1 cellular context compared by ENCODE assay signal in genomic region chr3:14431556-14431927, GRCh38.
TF ChIP-seq lines count a peak whose summit lies in the region.

No MANE protein-coding gene starts in this region.

TF ChIP-seq in K562, 482 proteins besides CTCF, POLR2A, EP300 and RAD21 (continued from another document and continues in another):
- TF ChIP-seq ZNF518B (CRISPR knock-in tag; IDR thresholded peaks at IDR 0.05) (no peak), TCF7 (IDR thresholded peaks at IDR 0.05; ENCODE audit: borderline replicate concordance) (no peak), SLC30A9 (CRISPR knock-in tag; IDR thresholded peaks at IDR 0.05) (no peak), ZBTB5 (IDR thresholded peaks at IDR 0.05) (0 out of 2 replicates have a peak, but pooled peaks have one; percentile 8), MYC (IDR thresholded peaks at IDR 0.05; ENCODE audit: low read depth, low read length) (no peak), MYC (CRISPR knock-in tag; IDR thresholded peaks at IDR 0.05; ENCODE audit: borderline replicate concordance, low read depth) (no peak), ZNF253 (CRISPR knock-in tag; conservative IDR thresholded peaks at IDR 0.05) (0 out of 2 replicates have a peak, but pooled peaks have one; percentile 20), THAP12 (CRISPR knock-in tag; IDR thresholded peaks at IDR 0.05) (0 out of 2 replicates have a peak, but pooled peaks have one; percentile 49), PHTF2 (CRISPR knock-in tag; IDR thresholded peaks at IDR 0.05) (no peak), ZNF212 (CRISPR knock-in tag; IDR thresholded peaks at IDR 0.05) (no peak), NELFE (IDR thresholded peaks at IDR 0.05; ENCODE audit: insufficient read depth, insufficient read length) (no peak), NFXL1 (CRISPR knock-in tag; IDR thresholded peaks at IDR 0.05) (no peak), KDM4B (IDR thresholded peaks at IDR 0.05; ENCODE audit: borderline replicate concordance in 2 of 2, low read depth in 1 of 2) (no peak), NCOA1 (IDR thresholded peaks at IDR 0.05; ENCODE audit: low read depth) (0 out of 2 replicates have a peak, but pooled peaks have one; percentile 27), SPI1 (IDR thresholded peaks at IDR 0.05; ENCODE audit: borderline replicate concordance, low read depth, low read length) (peak; percentile 42; the same call in 1 of the 2 replicates), ZNF766 (CRISPR knock-in tag; conservative IDR thresholded peaks at IDR 0.05) (peak; percentile 32), E2F5 (CRISPR knock-in tag; IDR thresholded peaks at IDR 0.05) (no peak)
- TF ChIP-seq, protein P1, sequence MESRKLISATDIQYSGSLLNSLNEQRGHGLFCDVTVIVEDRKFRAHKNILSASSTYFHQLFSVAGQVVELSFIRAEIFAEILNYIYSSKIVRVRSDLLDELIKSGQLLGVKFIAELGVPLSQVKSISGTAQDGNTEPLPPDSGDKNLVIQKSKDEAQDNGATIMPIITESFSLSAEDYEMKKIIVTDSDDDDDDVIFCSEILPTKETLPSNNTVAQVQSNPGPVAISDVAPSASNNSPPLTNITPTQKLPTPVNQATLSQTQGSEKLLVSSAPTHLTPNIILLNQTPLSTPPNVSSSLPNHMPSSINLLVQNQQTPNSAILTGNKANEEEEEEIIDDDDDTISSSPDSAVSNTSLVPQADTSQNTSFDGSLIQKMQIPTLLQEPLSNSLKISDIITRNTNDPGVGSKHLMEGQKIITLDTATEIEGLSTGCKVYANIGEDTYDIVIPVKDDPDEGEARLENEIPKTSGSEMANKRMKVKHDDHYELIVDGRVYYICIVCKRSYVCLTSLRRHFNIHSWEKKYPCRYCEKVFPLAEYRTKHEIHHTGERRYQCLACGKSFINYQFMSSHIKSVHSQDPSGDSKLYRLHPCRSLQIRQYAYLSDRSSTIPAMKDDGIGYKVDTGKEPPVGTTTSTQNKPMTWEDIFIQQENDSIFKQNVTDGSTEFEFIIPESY (CRISPR knock-in tag; IDR thresholded peaks at IDR 0.05), result 0 out of 2 replicates have a peak, but pooled peaks have one; percentile 8
- TF ChIP-seq, protein P2, sequence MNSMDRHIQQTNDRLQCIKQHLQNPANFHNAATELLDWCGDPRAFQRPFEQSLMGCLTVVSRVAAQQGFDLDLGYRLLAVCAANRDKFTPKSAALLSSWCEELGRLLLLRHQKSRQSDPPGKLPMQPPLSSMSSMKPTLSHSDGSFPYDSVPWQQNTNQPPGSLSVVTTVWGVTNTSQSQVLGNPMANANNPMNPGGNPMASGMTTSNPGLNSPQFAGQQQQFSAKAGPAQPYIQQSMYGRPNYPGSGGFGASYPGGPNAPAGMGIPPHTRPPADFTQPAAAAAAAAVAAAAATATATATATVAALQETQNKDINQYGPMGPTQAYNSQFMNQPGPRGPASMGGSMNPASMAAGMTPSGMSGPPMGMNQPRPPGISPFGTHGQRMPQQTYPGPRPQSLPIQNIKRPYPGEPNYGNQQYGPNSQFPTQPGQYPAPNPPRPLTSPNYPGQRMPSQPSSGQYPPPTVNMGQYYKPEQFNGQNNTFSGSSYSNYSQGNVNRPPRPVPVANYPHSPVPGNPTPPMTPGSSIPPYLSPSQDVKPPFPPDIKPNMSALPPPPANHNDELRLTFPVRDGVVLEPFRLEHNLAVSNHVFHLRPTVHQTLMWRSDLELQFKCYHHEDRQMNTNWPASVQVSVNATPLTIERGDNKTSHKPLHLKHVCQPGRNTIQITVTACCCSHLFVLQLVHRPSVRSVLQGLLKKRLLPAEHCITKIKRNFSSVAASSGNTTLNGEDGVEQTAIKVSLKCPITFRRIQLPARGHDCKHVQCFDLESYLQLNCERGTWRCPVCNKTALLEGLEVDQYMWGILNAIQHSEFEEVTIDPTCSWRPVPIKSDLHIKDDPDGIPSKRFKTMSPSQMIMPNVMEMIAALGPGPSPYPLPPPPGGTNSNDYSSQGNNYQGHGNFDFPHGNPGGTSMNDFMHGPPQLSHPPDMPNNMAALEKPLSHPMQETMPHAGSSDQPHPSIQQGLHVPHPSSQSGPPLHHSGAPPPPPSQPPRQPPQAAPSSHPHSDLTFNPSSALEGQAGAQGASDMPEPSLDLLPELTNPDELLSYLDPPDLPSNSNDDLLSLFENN (IDR thresholded peaks at IDR 0.05; ENCODE audit: low read depth in 2 of 2, low read length in 2 of 2), result no peak
- TF ChIP-seq, protein P3, sequence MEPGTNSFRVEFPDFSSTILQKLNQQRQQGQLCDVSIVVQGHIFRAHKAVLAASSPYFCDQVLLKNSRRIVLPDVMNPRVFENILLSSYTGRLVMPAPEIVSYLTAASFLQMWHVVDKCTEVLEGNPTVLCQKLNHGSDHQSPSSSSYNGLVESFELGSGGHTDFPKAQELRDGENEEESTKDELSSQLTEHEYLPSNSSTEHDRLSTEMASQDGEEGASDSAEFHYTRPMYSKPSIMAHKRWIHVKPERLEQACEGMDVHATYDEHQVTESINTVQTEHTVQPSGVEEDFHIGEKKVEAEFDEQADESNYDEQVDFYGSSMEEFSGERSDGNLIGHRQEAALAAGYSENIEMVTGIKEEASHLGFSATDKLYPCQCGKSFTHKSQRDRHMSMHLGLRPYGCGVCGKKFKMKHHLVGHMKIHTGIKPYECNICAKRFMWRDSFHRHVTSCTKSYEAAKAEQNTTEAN (CRISPR knock-in tag; IDR thresholded peaks at IDR 0.05), result 0 out of 2 replicates have a peak, but pooled peaks have one; percentile 36
- TF ChIP-seq, protein P4, sequence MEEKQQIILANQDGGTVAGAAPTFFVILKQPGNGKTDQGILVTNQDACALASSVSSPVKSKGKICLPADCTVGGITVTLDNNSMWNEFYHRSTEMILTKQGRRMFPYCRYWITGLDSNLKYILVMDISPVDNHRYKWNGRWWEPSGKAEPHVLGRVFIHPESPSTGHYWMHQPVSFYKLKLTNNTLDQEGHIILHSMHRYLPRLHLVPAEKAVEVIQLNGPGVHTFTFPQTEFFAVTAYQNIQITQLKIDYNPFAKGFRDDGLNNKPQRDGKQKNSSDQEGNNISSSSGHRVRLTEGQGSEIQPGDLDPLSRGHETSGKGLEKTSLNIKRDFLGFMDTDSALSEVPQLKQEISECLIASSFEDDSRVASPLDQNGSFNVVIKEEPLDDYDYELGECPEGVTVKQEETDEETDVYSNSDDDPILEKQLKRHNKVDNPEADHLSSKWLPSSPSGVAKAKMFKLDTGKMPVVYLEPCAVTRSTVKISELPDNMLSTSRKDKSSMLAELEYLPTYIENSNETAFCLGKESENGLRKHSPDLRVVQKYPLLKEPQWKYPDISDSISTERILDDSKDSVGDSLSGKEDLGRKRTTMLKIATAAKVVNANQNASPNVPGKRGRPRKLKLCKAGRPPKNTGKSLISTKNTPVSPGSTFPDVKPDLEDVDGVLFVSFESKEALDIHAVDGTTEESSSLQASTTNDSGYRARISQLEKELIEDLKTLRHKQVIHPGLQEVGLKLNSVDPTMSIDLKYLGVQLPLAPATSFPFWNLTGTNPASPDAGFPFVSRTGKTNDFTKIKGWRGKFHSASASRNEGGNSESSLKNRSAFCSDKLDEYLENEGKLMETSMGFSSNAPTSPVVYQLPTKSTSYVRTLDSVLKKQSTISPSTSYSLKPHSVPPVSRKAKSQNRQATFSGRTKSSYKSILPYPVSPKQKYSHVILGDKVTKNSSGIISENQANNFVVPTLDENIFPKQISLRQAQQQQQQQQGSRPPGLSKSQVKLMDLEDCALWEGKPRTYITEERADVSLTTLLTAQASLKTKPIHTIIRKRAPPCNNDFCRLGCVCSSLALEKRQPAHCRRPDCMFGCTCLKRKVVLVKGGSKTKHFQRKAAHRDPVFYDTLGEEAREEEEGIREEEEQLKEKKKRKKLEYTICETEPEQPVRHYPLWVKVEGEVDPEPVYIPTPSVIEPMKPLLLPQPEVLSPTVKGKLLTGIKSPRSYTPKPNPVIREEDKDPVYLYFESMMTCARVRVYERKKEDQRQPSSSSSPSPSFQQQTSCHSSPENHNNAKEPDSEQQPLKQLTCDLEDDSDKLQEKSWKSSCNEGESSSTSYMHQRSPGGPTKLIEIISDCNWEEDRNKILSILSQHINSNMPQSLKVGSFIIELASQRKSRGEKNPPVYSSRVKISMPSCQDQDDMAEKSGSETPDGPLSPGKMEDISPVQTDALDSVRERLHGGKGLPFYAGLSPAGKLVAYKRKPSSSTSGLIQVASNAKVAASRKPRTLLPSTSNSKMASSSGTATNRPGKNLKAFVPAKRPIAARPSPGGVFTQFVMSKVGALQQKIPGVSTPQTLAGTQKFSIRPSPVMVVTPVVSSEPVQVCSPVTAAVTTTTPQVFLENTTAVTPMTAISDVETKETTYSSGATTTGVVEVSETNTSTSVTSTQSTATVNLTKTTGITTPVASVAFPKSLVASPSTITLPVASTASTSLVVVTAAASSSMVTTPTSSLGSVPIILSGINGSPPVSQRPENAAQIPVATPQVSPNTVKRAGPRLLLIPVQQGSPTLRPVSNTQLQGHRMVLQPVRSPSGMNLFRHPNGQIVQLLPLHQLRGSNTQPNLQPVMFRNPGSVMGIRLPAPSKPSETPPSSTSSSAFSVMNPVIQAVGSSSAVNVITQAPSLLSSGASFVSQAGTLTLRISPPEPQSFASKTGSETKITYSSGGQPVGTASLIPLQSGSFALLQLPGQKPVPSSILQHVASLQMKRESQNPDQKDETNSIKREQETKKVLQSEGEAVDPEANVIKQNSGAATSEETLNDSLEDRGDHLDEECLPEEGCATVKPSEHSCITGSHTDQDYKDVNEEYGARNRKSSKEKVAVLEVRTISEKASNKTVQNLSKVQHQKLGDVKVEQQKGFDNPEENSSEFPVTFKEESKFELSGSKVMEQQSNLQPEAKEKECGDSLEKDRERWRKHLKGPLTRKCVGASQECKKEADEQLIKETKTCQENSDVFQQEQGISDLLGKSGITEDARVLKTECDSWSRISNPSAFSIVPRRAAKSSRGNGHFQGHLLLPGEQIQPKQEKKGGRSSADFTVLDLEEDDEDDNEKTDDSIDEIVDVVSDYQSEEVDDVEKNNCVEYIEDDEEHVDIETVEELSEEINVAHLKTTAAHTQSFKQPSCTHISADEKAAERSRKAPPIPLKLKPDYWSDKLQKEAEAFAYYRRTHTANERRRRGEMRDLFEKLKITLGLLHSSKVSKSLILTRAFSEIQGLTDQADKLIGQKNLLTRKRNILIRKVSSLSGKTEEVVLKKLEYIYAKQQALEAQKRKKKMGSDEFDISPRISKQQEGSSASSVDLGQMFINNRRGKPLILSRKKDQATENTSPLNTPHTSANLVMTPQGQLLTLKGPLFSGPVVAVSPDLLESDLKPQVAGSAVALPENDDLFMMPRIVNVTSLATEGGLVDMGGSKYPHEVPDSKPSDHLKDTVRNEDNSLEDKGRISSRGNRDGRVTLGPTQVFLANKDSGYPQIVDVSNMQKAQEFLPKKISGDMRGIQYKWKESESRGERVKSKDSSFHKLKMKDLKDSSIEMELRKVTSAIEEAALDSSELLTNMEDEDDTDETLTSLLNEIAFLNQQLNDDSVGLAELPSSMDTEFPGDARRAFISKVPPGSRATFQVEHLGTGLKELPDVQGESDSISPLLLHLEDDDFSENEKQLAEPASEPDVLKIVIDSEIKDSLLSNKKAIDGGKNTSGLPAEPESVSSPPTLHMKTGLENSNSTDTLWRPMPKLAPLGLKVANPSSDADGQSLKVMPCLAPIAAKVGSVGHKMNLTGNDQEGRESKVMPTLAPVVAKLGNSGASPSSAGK (IDR thresholded peaks at IDR 0.05), result no peak
